7 cellular contexts compared by ENCODE assay signal in the genomic region with DNA sequence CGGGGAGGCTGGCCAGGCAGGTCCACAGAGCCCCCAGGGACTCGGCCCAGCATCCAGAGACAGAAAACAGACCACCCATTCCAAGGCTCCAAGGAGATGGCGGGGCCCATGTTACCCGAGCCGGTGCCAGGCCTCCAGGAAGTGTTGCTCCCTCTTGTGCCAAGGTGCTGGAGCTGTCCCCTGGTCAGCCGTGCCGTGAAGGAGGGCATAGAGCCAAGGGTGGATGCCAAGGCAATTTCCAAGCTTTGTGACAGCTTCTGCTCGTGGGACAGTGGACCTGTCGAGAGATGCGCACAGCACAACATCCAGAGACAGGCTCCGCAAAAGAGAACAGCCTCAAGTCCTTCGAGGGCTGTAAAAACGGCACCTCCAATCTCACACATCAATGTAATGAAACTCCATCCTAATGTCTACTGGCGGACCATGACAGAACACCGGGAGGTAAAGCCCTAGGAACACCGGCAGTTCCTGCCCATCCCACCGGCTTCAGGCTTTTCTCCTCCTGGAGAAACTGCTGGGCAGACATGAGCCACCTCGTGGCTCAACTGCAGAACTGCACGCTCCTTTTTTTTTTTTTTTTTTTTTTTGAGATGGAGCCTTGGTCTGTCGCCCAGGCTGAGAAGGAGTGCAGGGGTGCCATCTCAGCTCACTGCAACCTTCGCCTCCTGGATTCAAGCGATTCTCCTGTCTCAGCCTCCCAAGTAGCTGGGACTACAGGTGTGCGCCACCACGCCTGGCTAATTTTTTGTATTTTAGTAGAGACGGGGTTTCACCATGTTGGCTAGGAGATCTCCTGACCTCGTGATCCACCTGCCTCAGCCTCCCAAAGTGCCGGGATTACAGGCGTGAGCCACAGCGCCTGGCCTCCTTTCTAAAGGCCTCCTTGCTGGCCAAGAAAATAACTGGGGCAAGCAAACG. TPM values are rescaled to one million over a fixed set of nuclear protein-coding genes. Genes with fewer than 3 reads are reported as not detected.
A peak's percentile ranks its signal among the peaks of the same experiment; 100 is the strongest.
DNase-seq lines count a peak whose midpoint lies in the region; ATAC-seq and TF ChIP-seq lines count a peak whose summit lies in the region.

No MANE protein-coding gene starts in this region.

- H4K20me1 ChIP-seq in OCI-LY1 (ENCODE audit: insufficient read depth, low read length) (no peaks in the 10 kb centered on the region), mammary epithelial cell (ENCODE audit: insufficient read depth, low read length) (no peaks in the 10 kb centered on the region)

- H3K27ac ChIP-seq in OCI-LY1 (ENCODE audit: low read depth, low read length, poor library complexity, severe bottlenecking): no peak overlapping the region
- H3K27ac ChIP-seq in mammary epithelial cell (ENCODE audit: insufficient read depth, low read depth, low read length): no peak overlapping the region
- no peak overlapping the region for H3K27ac ChIP-seq in tibial artery

- no peak overlapping the region for H3K4me3 ChIP-seq in OCI-LY1 (ENCODE audit: low read depth, low read length, poor library complexity, severe bottlenecking)
- no peak overlapping the region for H3K4me3 ChIP-seq in mammary epithelial cell (replicated peaks in 1 of 3; ENCODE audit: insufficient read depth in 1 of 3, low read depth in 2 of 3, low read length in 3 of 3)
- no peak overlapping the region for H3K4me3 ChIP-seq in kidney epithelial cell (ENCODE audit: low read depth, low read length)
- no peak overlapping the region for H3K4me3 ChIP-seq in tibial artery

- 45% methylated on average over 22 of the region's 30 CpGs for WGBS in mammary epithelial cell (ENCODE audit: low coverage, missing lambda C conversion rate)

- TF ChIP-seq CTCF in OCI-LY1 (IDR thresholded peaks at IDR 0.05; ENCODE audit: low read length) (peak; percentile 65; the same call in 1 of the 2 replicates), mammary epithelial cell (conservative IDR thresholded peaks at IDR 0.05 in 1 of 2, IDR thresholded peaks at IDR 0.05 in 1 of 2; ENCODE audit: extremely low read depth in 1 of 2, insufficient read depth in 1 of 2, low read depth in 1 of 2, low read length in 2 of 2) (peak; percentile 72 to 80), kidney epithelial cell (IDR thresholded peaks at IDR 0.05; ENCODE audit: insufficient read depth, low read length, poor library complexity, severe bottlenecking) (peak; percentile 76), tibial artery (IDR thresholded peaks at IDR 0.05) (peak; percentile 51 to 63)

- H2AFZ ChIP-seq in OCI-LY1 (ENCODE audit: low read length) (no peak overlapping the region), mammary epithelial cell (ENCODE audit: low read depth, low read length) (no peak overlapping the region)

- peaks cover 12% of the 10 kb centered on the region for H3K4me1 ChIP-seq in OCI-LY1 (ENCODE audit: insufficient read depth, low read length, severe bottlenecking)
- no peaks in the 10 kb centered on the region for H3K4me1 ChIP-seq in mammary epithelial cell (ENCODE audit: insufficient read depth, low read length)
- H3K4me1 ChIP-seq in tibial artery: peaks cover 0 to 10% (median 6%) of the 10 kb centered on the region in 4 donors

- no peaks in the 10 kb centered on the region for H3F3A ChIP-seq in OCI-LY1 (ENCODE audit: insufficient read depth, low read length)

- H3K9ac ChIP-seq in OCI-LY1 (ENCODE audit: low read length) (no peak overlapping the region), mammary epithelial cell (ENCODE audit: insufficient read depth, low read length) (no peak overlapping the region)

- dilution Hi-C loops in mammary epithelial cell (cut with HindIII; ENCODE audit: low sequenced_read_pairs): no loop called here

- no TSS peak for BruUV-seq in mammary epithelial cell (replicated peaks; lab: Mats Ljungman, UMichigan)

- H3K9me3 ChIP-seq in OCI-LY1 (ENCODE audit: low read length): no peaks in the 10 kb centered on the region
- H3K9me3 ChIP-seq in mammary epithelial cell (replicated peaks; ENCODE audit: insufficient read depth, low read length): no peaks in the 10 kb centered on the region
- no peaks in the 10 kb centered on the region for H3K9me3 ChIP-seq in tibial artery

- CTCF ChIA-PET in HEK293T (lab: Yijun Ruan, JAX): interaction anchor here (0.6 to 2.3 kb wide), 2 partner anchors 22 to 62 kb away, joined by 3 to 7 read pairs; no protein-coding TSS in a partner anchor
- CTCF ChIA-PET in mammary epithelial cell (lab: Charles Lee; ENCODE audit: low non-redundant PET): no interaction called here

- no peak for ATAC-seq in GM21360 (IDR thresholded peaks at IDR 0.05; ENCODE audit: unreplicated experiment)

- DNase-seq in DMS153 treated with DMSO at 0.1 percent for 48 hours (lab: John Stamatoyannopoulos, UW; ENCODE audit: unreplicated experiment): peak; percentile 14
- DNase-seq in HEK293T (ENCODE audit: extremely low spot score): peak; percentile 85
- peak; percentile 37 for DNase-seq in mammary epithelial cell
- peak; percentile 23 for DNase-seq in kidney epithelial cell (ENCODE audit: low read depth)
- DNase-seq in tibial artery: no peak

- H3K36me3 ChIP-seq in OCI-LY1 (ENCODE audit: insufficient read depth, low read length) (no peaks in the 10 kb centered on the region), mammary epithelial cell (ENCODE audit: insufficient read depth, low read length) (no peaks in the 10 kb centered on the region), kidney epithelial cell (ENCODE audit: control insufficient read depth, insufficient read depth, low read length) (no peaks in the 10 kb centered on the region), tibial artery (peaks cover 5 to 33% (median 7%) of the 10 kb centered on the region in 3 donors)

- intact Hi-C loops in mammary epithelial cell (cut with micrococcal nuclease): loop anchor here (1.0 to 5.0 kb wide), 2 partner anchors 61 to 202 kb away; no protein-coding TSS in a partner anchor
- intact Hi-C loops in tibial artery (cut with DNase I; ENCODE audit: low total_unique reads): no loop called here

- H3K27me3 ChIP-seq in OCI-LY1 (ENCODE audit: insufficient read depth, low read length) (no peaks in the 10 kb centered on the region), mammary epithelial cell (ENCODE audit: insufficient read depth, low read length) (no peaks in the 10 kb centered on the region), kidney epithelial cell (ENCODE audit: control insufficient read depth, insufficient read depth, low read length) (no peaks in the 10 kb centered on the region), tibial artery (no peaks in the 10 kb centered on the region)

- no peak overlapping the region for H3K4me2 ChIP-seq in OCI-LY1 (ENCODE audit: low read length)
- no peak overlapping the region for H3K4me2 ChIP-seq in mammary epithelial cell (ENCODE audit: insufficient read depth, low read depth, low read length)

- POLR2A ChIA-PET in HEK293T (lab: Yijun Ruan, JAX): no interaction called here

- no peaks in the 10 kb centered on the region for H3K79me2 ChIP-seq in OCI-LY1 (ENCODE audit: insufficient read depth, low read length)
- H3K79me2 ChIP-seq in mammary epithelial cell (ENCODE audit: insufficient read depth, low read length): peaks cover 3% of the 10 kb centered on the region

- in situ Hi-C loops in mammary epithelial cell (cut with MboI; ENCODE audit: low sequenced_read_pairs in 2 of 2): loop anchor here in 1 of 2 donors (10.0 kb wide), 1 partner anchor 51 kb away; no protein-coding TSS in a partner anchor

- H3K9me2 ChIP-seq in OCI-LY1 (ENCODE audit: low read depth, low read length): no peaks in the 10 kb centered on the region

TF ChIP-seq in HEK293T, 16 proteins besides CTCF, POLR2A, EP300 and RAD21:
- TF ChIP-seq FOXK2 (IDR thresholded peaks at IDR 0.05) (no peak), ZNF384 (IDR thresholded peaks at IDR 0.05) (peak; percentile 99)

RNA-seq across cellular contexts. Expression of a gene that starts 30.9 kb away (rescaled TPM):
- total RNA-seq in mammary epithelial cell (not detected), kidney epithelial cell (not detected in 2 replicates)
- not detected for polyA plus RNA-seq in mammary epithelial cell
- polyA minus RNA-seq in mammary epithelial cell: not detected

RNA-seq across cellular contexts. Expression of a gene that starts 44.0 kb away (rescaled TPM):
- total RNA-seq in mammary epithelial cell (not detected), kidney epithelial cell (not detected in 2 replicates)
- polyA plus RNA-seq in mammary epithelial cell: not detected
- polyA minus RNA-seq in mammary epithelial cell: not detected

RNA-seq across cellular contexts. Expression of a gene that starts 44.2 kb away (rescaled TPM):
- total RNA-seq in mammary epithelial cell (10 to 100 TPM; 13.4 to 15.0 TPM), kidney epithelial cell (13.4 and 14.3 TPM in 2 replicates)
- polyA plus RNA-seq in mammary epithelial cell: 15.5 TPM
- 43.8 TPM for polyA minus RNA-seq in mammary epithelial cell

RNA-seq across cellular contexts. Expression of a gene that starts 44.2 kb away (rescaled TPM):
- total RNA-seq in mammary epithelial cell: 1 to 10 TPM; 4.8 to 5.6 TPM
- polyA plus RNA-seq in mammary epithelial cell: 3.5 TPM
- polyA minus RNA-seq in mammary epithelial cell: 6.9 TPM
- 5.1 and 5.6 TPM in 2 replicates for total RNA-seq in kidney epithelial cell

RNA-seq across cellular contexts. Expression of a gene that starts 57.9 kb away (rescaled TPM):
- total RNA-seq in mammary epithelial cell (10 to 100 TPM in 1 of 2 donors, 1 to 10 TPM in 1; 7.7 to 16.3 TPM), kidney epithelial cell (10.4 and 11.3 TPM in 2 replicates)
- polyA plus RNA-seq in mammary epithelial cell: 2.6 TPM
- polyA minus RNA-seq in mammary epithelial cell: 3.3 TPM

Comparison
In these comparisons a context has a peak if more than half of its experiments do, and no peak if none do; other contexts are left out.
1. DNase-seq: peak in DMS153 treated with DMSO at 0.1 percent for 48 hours (single experiment), HEK293T (single experiment), mammary epithelial cell (single experiment) and kidney epithelial cell (single experiment); none in tibial artery (0 of 2).
2. Peak in every context shown above with its lines, with median percentiles within 50 percentile points of each other: CTCF ChIP-seq.